ENCODE assay signal across 18 cellular contexts in genomic region chr9:84850830-84851372, GRCh38.
"Had no signal": no experiment of that assay in that cellular context is flagged by ENCODE, and none has a peak within 500 bp of the region (broad histone marks: within the 10 kb centered on the region; RNA-seq: fewer than 3 reads in every experiment).

No MANE protein-coding gene starts in this region.

- H3K9me3 Mint-ChIP-seq: activated CD8-positive, alpha-beta T cell treated with anti-CD3 and anti-CD28 coated beads for 36 hours; activated T-helper 1 cell treated with anti-CD3 and anti-CD28 coated beads, Interleukin-12 subunit alpha, Interleukin-12 subunit beta, Interleukin-2, Interleukin-4 antibody, amounts not matched to agents 30 ng/mL and 10 ng/mL and 1 ng/mL, durations not matched to agents 14 hours and 24 hours and 36 hours; mesothelial cell of epicardium had no signal

- ATAC-seq: activated CD8-positive, alpha-beta T cell treated with anti-CD3 and anti-CD28 coated beads for 36 hours; left ventricle myocardium superior; sciatic nerve; upper lobe of right lung had no signal

- H3K4me3 ChIP-seq: upper lobe of right lung had no signal

- H3K36me3 Mint-ChIP-seq: mesothelial cell of epicardium had no signal

- H3K27me3 Mint-ChIP-seq: activated CD8-positive, alpha-beta T cell treated with anti-CD3 and anti-CD28 coated beads for 36 hours; progenitor cell of endocrine pancreas had no signal

- H3K27ac Mint-ChIP-seq: activated CD8-positive, alpha-beta T cell treated with anti-CD3 and anti-CD28 coated beads for 36 hours; activated T-helper 1 cell treated with anti-CD3 and anti-CD28 coated beads, Interleukin-12 subunit alpha, Interleukin-12 subunit beta, Interleukin-2, Interleukin-4 antibody, amounts not matched to agents 30 ng/mL and 10 ng/mL and 1 ng/mL, durations not matched to agents 14 hours and 24 hours and 36 hours; mesothelial cell of epicardium; progenitor cell of endocrine pancreas had no signal

- DNase-seq: activated CD4-positive, alpha-beta T cell treated with anti-CD3 and anti-CD28 coated beads for 4 hours; activated CD8-positive, alpha-beta memory T cell treated with anti-CD3 and anti-CD28 coated beads, Interleukin-2, amount 50 U/mL, for 4 hours; activated CD8-positive, alpha-beta T cell treated with anti-CD3 and anti-CD28 coated beads for 36 hours; activated naive CD4-positive, alpha-beta T cell; central memory CD4-positive, alpha-beta T cell; cortex of kidney; effector CD8-positive, alpha-beta T cell; erythroblast; hippocampal formation; left ventricle myocardium superior; stimulated activated naive CD4-positive, alpha-beta T cell; T1000; upper lobe of right lung; WERI-Rb-1 had no signal

- H3K27me3 ChIP-seq: upper lobe of right lung had no signal

- H3K27ac ChIP-seq: upper lobe of right lung, WERI-Rb-1 had no signal

- H3K36me3 ChIP-seq: upper lobe of right lung, WERI-Rb-1 had no signal

- H3K9me3 ChIP-seq: upper lobe of right lung had no signal

- H3K4me3 Mint-ChIP-seq: activated CD8-positive, alpha-beta T cell treated with anti-CD3 and anti-CD28 coated beads for 36 hours; activated T-helper 1 cell treated with anti-CD3 and anti-CD28 coated beads, Interleukin-12 subunit alpha, Interleukin-12 subunit beta, Interleukin-2, Interleukin-4 antibody, amounts not matched to agents 30 ng/mL and 10 ng/mL and 1 ng/mL, durations not matched to agents 14 hours and 24 hours and 36 hours; mesothelial cell of epicardium had no signal
